Comparison of ENCODE assay signal across 8 cellular contexts in genomic region chr3:50260027-50260941, GRCh38. TPM values are rescaled to one million over a fixed set of nuclear protein-coding genes. Genes with fewer than 3 reads are reported as not detected.
DNase-seq lines count a peak whose midpoint lies in the region; ATAC-seq lines count a peak whose summit lies in the region.

No MANE protein-coding gene starts in this region.

- peak; percentile 69 for ATAC-seq in HG02938 (IDR thresholded peaks at IDR 0.05; ENCODE audit: unreplicated experiment)

- DNase-seq in NK-92 treated with Interleukin-12 subunit alpha and Interleukin-12 subunit beta, amount 100 ng/mL, for 24 hours (lab: John Stamatoyannopoulos, UW): peak; percentile 55
- DNase-seq in NK-92 (lab: John Stamatoyannopoulos, UW; ENCODE audit: unreplicated experiment) (no peak), NCI-H2227 treated with DMSO at 0.1 percent for 48 hours (lab: John Stamatoyannopoulos, UW) (peak; percentile 49), cerebellum (ENCODE audit: low spot score) (peak; percentile 98), kidney tubule cell (ENCODE audit: low spot score) (peak; percentile 92)
- peak; percentile 92 for DNase-seq in activated CD4-positive, CD25-positive, alpha-beta regulatory T cell treated with anti-CD3 and anti-CD28 coated beads, Interleukin-2, amount 50 U/mL, for 72 hours
- DNase-seq in stimulated activated CD4-positive, alpha-beta T cell treated with anti-CD3 and anti-CD28 coated beads, Interleukin-1b, Interleukin-23, amount 100 ng/mL, for 1 hour (ENCODE audit: low read depth in 2 of 2): peak; percentile 43 to 70

RNA-seq across cellular contexts. Expression of gene SEMA3B, which starts 8.7 kb away (rescaled TPM):
- 3.4 TPM for total RNA-seq in cerebellum

RNA-seq across cellular contexts. Expression of gene LSMEM2, which starts 18.6 kb away (rescaled TPM):
- total RNA-seq in cerebellum: 0.36 TPM

RNA-seq across cellular contexts. Expression of gene GNAI2, which starts 24.3 kb away (rescaled TPM):
- 63.8 TPM for total RNA-seq in cerebellum

RNA-seq across cellular contexts. Expression of gene IFRD2, which starts 31.9 kb away (rescaled TPM):
- total RNA-seq in cerebellum: 19.3 TPM

RNA-seq across cellular contexts. Expression of gene HYAL3, which starts 38.9 kb away (rescaled TPM):
- total RNA-seq in cerebellum: 4.2 TPM
